1 cellular context compared by ENCODE assay signal in the genomic region with DNA sequence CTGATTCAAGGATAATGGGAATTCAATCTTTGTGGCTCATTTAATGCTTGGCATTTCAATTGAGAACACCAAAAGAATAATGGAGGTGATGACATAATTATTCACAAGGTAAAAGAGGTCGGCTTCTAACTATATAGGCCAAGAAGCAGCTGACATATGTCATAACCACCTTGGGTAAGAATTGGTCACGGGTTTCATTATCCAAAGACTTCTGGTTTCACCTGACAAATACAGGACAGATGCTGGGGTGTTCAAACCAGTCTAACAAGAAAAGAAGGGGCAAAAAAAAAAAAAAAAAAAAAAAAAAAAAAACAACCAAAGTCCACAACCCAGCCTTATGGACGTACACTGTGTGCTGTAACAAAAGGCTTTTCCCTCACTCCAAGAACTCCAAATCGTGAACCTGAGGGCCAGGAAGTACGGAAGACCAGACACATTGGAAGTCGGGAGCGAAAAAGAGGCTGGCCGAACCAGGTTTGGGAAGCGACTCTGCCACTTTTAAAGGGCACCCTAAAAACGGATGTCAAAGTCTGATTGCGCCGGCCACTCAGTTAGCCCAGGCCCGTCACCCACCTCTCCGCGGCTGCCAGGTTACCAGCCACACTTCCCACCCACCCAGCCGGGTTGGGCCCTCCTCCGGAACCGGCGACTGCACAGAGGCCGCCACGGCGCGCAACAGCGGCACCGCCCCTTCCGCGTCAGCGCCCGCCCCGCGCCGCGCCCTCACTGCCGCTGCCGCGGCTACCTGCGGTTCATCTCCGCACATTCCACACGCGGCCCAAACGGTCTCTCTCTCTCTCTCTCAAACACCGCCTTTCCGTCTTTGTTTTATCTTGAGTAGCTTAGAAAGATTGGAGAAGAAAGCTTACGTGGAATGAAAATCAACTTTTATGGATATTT.
TF ChIP-seq lines count a peak whose summit lies in the region.

HARBI1 (minus strand) TSS at position 677 of the 900 bp plus-strand sequence. CDS start 990 bp downstream, outside the sequence.

TF ChIP-seq in HepG2, 621 proteins besides CTCF, POLR2A, EP300 and RAD21 (continued from another document and continues in another):
- TF ChIP-seq, protein P1, sequence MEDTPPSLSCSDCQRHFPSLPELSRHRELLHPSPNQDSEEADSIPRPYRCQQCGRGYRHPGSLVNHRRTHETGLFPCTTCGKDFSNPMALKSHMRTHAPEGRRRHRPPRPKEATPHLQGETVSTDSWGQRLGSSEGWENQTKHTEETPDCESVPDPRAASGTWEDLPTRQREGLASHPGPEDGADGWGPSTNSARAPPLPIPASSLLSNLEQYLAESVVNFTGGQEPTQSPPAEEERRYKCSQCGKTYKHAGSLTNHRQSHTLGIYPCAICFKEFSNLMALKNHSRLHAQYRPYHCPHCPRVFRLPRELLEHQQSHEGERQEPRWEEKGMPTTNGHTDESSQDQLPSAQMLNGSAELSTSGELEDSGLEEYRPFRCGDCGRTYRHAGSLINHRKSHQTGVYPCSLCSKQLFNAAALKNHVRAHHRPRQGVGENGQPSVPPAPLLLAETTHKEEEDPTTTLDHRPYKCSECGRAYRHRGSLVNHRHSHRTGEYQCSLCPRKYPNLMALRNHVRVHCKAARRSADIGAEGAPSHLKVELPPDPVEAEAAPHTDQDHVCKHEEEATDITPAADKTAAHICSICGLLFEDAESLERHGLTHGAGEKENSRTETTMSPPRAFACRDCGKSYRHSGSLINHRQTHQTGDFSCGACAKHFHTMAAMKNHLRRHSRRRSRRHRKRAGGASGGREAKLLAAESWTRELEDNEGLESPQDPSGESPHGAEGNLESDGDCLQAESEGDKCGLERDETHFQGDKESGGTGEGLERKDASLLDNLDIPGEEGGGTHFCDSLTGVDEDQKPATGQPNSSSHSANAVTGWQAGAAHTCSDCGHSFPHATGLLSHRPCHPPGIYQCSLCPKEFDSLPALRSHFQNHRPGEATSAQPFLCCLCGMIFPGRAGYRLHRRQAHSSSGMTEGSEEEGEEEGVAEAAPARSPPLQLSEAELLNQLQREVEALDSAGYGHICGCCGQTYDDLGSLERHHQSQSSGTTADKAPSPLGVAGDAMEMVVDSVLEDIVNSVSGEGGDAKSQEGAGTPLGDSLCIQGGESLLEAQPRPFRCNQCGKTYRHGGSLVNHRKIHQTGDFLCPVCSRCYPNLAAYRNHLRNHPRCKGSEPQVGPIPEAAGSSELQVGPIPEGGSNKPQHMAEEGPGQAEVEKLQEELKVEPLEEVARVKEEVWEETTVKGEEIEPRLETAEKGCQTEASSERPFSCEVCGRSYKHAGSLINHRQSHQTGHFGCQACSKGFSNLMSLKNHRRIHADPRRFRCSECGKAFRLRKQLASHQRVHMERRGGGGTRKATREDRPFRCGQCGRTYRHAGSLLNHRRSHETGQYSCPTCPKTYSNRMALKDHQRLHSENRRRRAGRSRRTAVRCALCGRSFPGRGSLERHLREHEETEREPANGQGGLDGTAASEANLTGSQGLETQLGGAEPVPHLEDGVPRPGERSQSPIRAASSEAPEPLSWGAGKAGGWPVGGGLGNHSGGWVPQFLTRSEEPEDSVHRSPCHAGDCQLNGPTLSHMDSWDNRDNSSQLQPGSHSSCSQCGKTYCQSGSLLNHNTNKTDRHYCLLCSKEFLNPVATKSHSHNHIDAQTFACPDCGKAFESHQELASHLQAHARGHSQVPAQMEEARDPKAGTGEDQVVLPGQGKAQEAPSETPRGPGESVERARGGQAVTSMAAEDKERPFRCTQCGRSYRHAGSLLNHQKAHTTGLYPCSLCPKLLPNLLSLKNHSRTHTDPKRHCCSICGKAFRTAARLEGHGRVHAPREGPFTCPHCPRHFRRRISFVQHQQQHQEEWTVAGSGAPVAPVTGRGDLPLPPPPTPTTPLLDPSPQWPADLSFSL (CRISPR knock-in tag; IDR thresholded peaks at IDR 0.05), result no peak
- TF ChIP-seq ZNF615 (CRISPR knock-in tag; IDR thresholded peaks at IDR 0.05; ENCODE audit: borderline replicate concordance), result no peak
- no peak for TF ChIP-seq NCOA2 (CRISPR knock-in tag; IDR thresholded peaks at IDR 0.05)
- TF ChIP-seq ZNF567 (CRISPR knock-in tag; IDR thresholded peaks at IDR 0.05; ENCODE audit: borderline replicate concordance), result no peak
- no peak for TF ChIP-seq ATF4 (CRISPR knock-in tag; IDR thresholded peaks at IDR 0.05)
- TF ChIP-seq ZNF232 (CRISPR knock-in tag; IDR thresholded peaks at IDR 0.05; ENCODE audit: borderline replicate concordance), result no peak
- TF ChIP-seq ZNF710 (CRISPR knock-in tag; IDR thresholded peaks at IDR 0.05; ENCODE audit: borderline replicate concordance), result peak; percentile 18; the same call in 1 of the 2 replicates
- peak; percentile 56; the same call in 1 of the 2 replicates for TF ChIP-seq SP4 (CRISPR knock-in tag; IDR thresholded peaks at IDR 0.05)
- TF ChIP-seq ZNF839 (CRISPR knock-in tag; IDR thresholded peaks at IDR 0.05; ENCODE audit: borderline replicate concordance), result no peak; the same call in 1 of the 2 replicates
- TF ChIP-seq THAP9 (CRISPR knock-in tag; IDR thresholded peaks at IDR 0.05; ENCODE audit: borderline replicate concordance), result peak; percentile 54; the same call in 1 of the 2 replicates
- no peak for TF ChIP-seq DPF2 (CRISPR knock-in tag; IDR thresholded peaks at IDR 0.05; ENCODE audit: borderline replicate concordance, low read depth)
- TF ChIP-seq PHF8 (CRISPR knock-in tag; IDR thresholded peaks at IDR 0.05), result peak; percentile 25; the same call in 1 of the 2 replicates
- no peak for TF ChIP-seq ZNF44 (CRISPR knock-in tag; IDR thresholded peaks at IDR 0.05)
- no peak for TF ChIP-seq DDIT3 (CRISPR knock-in tag; IDR thresholded peaks at IDR 0.05)
- TF ChIP-seq CENPT (CRISPR knock-in tag; IDR thresholded peaks at IDR 0.05; ENCODE audit: low read depth), result no peak
- no peak for TF ChIP-seq HOXA9 (CRISPR knock-in tag; IDR thresholded peaks at IDR 0.05; ENCODE audit: borderline replicate concordance)
- TF ChIP-seq, protein P2, sequence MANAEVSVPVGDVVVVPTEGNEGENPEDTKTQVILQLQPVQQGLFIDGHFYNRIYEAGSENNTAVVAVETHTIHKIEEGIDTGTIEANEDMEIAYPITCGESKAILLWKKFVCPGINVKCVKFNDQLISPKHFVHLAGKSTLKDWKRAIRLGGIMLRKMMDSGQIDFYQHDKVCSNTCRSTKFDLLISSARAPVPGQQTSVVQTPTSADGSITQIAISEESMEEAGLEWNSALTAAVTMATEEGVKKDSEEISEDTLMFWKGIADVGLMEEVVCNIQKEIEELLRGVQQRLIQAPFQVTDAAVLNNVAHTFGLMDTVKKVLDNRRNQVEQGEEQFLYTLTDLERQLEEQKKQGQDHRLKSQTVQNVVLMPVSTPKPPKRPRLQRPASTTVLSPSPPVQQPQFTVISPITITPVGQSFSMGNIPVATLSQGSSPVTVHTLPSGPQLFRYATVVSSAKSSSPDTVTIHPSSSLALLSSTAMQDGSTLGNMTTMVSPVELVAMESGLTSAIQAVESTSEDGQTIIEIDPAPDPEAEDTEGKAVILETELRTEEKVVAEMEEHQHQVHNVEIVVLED (CRISPR knock-in tag; IDR thresholded peaks at IDR 0.05; ENCODE audit: borderline replicate concordance), result peak; percentile 91
- TF ChIP-seq GMEB2 (CRISPR knock-in tag; IDR thresholded peaks at IDR 0.05; ENCODE audit: low read depth), result peak; percentile 56
- TF ChIP-seq ZNF274 (CRISPR knock-in tag; IDR thresholded peaks at IDR 0.05), result 0 out of 2 replicates have a peak, but pooled peaks have one; percentile 23
- TF ChIP-seq ZNF30 (CRISPR knock-in tag; IDR thresholded peaks at IDR 0.05), result no peak
- 0 out of 2 replicates have a peak, but pooled peaks have one; percentile 41 for TF ChIP-seq ERF (CRISPR knock-in tag; IDR thresholded peaks at IDR 0.05)
- TF ChIP-seq ZNF333 (CRISPR knock-in tag; IDR thresholded peaks at IDR 0.05; ENCODE audit: borderline replicate concordance), result no peak
- peak; percentile 64; the same call in 1 of the 2 replicates for TF ChIP-seq FOXK1 (CRISPR knock-in tag; IDR thresholded peaks at IDR 0.05; ENCODE audit: borderline replicate concordance, low read depth)
- TF ChIP-seq SPEN (CRISPR knock-in tag; IDR thresholded peaks at IDR 0.05; ENCODE audit: low read depth), result peak; percentile 88
- TF ChIP-seq HMGXB4 (CRISPR knock-in tag; IDR thresholded peaks at IDR 0.05; ENCODE audit: borderline replicate concordance in 1 of 2, low read depth in 1 of 2), result peak in 1 of 2 experiments; percentile 14; a peak in 1 of 4 replicates
- TF ChIP-seq, protein P3, sequence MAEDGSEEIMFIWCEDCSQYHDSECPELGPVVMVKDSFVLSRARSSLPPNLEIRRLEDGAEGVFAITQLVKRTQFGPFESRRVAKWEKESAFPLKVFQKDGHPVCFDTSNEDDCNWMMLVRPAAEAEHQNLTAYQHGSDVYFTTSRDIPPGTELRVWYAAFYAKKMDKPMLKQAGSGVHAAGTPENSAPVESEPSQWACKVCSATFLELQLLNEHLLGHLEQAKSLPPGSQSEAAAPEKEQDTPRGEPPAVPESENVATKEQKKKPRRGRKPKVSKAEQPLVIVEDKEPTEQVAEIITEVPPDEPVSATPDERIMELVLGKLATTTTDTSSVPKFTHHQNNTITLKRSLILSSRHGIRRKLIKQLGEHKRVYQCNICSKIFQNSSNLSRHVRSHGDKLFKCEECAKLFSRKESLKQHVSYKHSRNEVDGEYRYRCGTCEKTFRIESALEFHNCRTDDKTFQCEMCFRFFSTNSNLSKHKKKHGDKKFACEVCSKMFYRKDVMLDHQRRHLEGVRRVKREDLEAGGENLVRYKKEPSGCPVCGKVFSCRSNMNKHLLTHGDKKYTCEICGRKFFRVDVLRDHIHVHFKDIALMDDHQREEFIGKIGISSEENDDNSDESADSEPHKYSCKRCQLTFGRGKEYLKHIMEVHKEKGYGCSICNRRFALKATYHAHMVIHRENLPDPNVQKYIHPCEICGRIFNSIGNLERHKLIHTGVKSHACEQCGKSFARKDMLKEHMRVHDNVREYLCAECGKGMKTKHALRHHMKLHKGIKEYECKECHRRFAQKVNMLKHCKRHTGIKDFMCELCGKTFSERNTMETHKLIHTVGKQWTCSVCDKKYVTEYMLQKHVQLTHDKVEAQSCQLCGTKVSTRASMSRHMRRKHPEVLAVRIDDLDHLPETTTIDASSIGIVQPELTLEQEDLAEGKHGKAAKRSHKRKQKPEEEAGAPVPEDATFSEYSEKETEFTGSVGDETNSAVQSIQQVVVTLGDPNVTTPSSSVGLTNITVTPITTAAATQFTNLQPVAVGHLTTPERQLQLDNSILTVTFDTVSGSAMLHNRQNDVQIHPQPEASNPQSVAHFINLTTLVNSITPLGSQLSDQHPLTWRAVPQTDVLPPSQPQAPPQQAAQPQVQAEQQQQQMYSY (CRISPR knock-in tag; IDR thresholded peaks at IDR 0.05), result peak; percentile 45; the same call in 1 of the 2 replicates
